15 cellular contexts compared by ENCODE assay signal in the genomic region with DNA sequence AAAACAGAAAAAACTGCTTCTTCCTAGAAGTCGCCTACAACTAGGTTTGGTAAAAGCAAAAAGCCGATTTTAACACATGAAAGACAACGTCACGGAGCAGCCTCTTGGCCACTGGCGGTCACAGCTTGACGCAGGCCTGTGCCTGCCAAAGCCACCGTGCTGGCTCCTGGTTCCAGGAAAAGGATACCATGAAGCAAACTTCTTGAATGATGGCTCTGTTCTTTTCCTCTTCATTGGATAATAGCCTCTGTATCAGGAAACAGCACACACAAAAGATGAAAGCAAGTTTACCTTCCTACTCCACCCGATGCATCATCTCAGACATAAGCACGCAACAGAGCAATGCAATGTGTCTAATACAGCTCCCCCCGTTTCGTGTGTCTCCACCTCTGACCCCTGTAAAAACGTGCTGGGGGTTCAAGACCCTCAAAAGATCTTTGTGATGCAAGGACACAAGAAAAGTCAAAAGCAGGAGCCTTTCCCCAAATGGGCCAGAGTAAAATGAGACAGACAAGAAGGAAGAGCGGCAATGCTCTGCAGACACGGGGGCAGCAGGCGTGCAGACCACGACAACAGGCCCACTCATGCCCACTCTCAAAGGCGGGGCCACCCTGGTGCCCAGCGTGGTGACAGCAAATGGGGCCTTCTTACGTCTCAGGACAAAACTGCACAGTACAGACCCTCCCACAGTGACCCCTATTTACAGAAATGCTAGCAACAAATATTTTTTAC. TPM values are rescaled to one million over a fixed set of nuclear protein-coding genes. Genes with fewer than 3 reads are reported as not detected.
A peak's percentile ranks its signal among the peaks of the same experiment; 100 is the strongest.
DNase-seq lines count a peak whose midpoint lies in the region; ATAC-seq, FAIRE-seq and TF ChIP-seq lines count a peak whose summit lies in the region.
"Had no signal": no experiment of that assay in that cellular context is flagged by ENCODE, and none has a peak within 500 bp of the region (broad histone marks: within the 10 kb centered on the region; RNA-seq: fewer than 3 reads in every experiment).

No MANE protein-coding gene starts in this region.

- H3K4me1 ChIP-seq in spleen: peaks cover 8 to 52% (median 30%) of the 10 kb centered on the region in 6 donors

- intact Hi-C loops in spleen (cut with DNase I; ENCODE audit: low total_unique reads): no loop called here

- in situ Hi-C loops in astrocyte of the spinal cord (cut with HindIII; ENCODE audit: low sequenced_read_pairs): no loop called here

- 87 to 91% (median 90%) methylated on average over 19 of the region's 19 CpGs for WGBS in spleen, 5 donors

- ATAC-seq in GM21529 (IDR thresholded peaks at IDR 0.05; ENCODE audit: unreplicated experiment): no peak

- no peaks in the 10 kb centered on the region for H3K9me3 ChIP-seq in spleen

- DNase-seq in HPDE6-E6E7 (ENCODE audit: extremely low spot score): peak; percentile 13
- DNase-seq in astrocyte of the spinal cord (ENCODE audit: low read depth, low spot score): peak; percentile 50
- peak; percentile 7 for DNase-seq in glutamatergic neuron
- peak; percentile 63 for DNase-seq in spleen
- DNase-seq in nephron progenitor cell: no peak
- no peak for DNase-seq in NCI-H187 (lab: John Stamatoyannopoulos, UW)
- DNase-seq in H54 (ENCODE audit: insufficient read length, low spot score): no peak
- DNase-seq: activated CD4-positive, CD25-positive, alpha-beta regulatory T cell treated with anti-CD3 and anti-CD28 coated beads, Interleukin-2, amount 50 U/mL, for 72 hours; DMS 273 treated with DMSO at 0.1 percent for 48 hours; NCI-H2171; stimulated activated naive CD4-positive, alpha-beta T cell treated with Interleukin-2 at 50 U/mL for 16 hours had no signal

- H3K27ac Mint-ChIP-seq in glutamatergic neuron (ENCODE audit: unreplicated experiment): peak overlapping the region; percentile 80
- H3K27ac Mint-ChIP-seq in nephron progenitor cell: no peak overlapping the region
- H3K27ac Mint-ChIP-seq: T-helper 2 cell treated with Interferon-gamma antibody and Interleukin-4, amounts not matched to agents 5 μg/mL and 100 μg/mL, for 36 hours had no signal

- TF ChIP-seq POLR2A in spleen (IDR thresholded peaks at IDR 0.05) (no peak), H54 (IDR thresholded peaks at IDR 0.05; ENCODE audit: low read depth, low read length) (no peak)

- H3K9me3 Mint-ChIP-seq in glutamatergic neuron (ENCODE audit: unreplicated experiment): peaks cover 5% of the 10 kb centered on the region
- H3K9me3 Mint-ChIP-seq in nephron progenitor cell: peaks cover 12% of the 10 kb centered on the region
- H3K9me3 Mint-ChIP-seq: neural crest cell; T-helper 2 cell treated with Interferon-gamma antibody and Interleukin-4, amounts not matched to agents 5 μg/mL and 100 μg/mL, for 36 hours had no signal

- peaks cover 5% of the 10 kb centered on the region for H3K27me3 Mint-ChIP-seq in glutamatergic neuron (ENCODE audit: unreplicated experiment)
- peaks cover 3% of the 10 kb centered on the region for H3K27me3 Mint-ChIP-seq in nephron progenitor cell (ENCODE audit: low read depth, poor library complexity)

- H3K4me3 Mint-ChIP-seq in glutamatergic neuron (ENCODE audit: unreplicated experiment) (peak overlapping the region; percentile 56), nephron progenitor cell (no peak overlapping the region)
- H3K4me3 Mint-ChIP-seq: neural crest cell; T-helper 2 cell treated with Interferon-gamma antibody and Interleukin-4, amounts not matched to agents 5 μg/mL and 100 μg/mL, for 36 hours had no signal

- no peak overlapping the region for H3K27ac ChIP-seq in spleen
- H3K27ac ChIP-seq: coronary artery had no signal

- no peak overlapping the region for H3K4me3 ChIP-seq in astrocyte of the spinal cord (ENCODE audit: low read depth, low read length)
- H3K4me3 ChIP-seq in spleen: no peak overlapping the region
- H3K4me3 ChIP-seq: coronary artery had no signal

- TF ChIP-seq CTCF in astrocyte of the spinal cord (IDR thresholded peaks at IDR 0.05; ENCODE audit: low read depth, low read length) (no peak), glutamatergic neuron (IDR thresholded peaks at IDR 0.05; ENCODE audit: partially characterized antibody, unreplicated experiment) (no peak), spleen (IDR thresholded peaks at IDR 0.05 in 8 of 11, conservative IDR thresholded peaks at IDR 0.05 in 3 of 11) (no peak), nephron progenitor cell (IDR thresholded peaks at IDR 0.05) (no peak)

- H3K36me3 Mint-ChIP-seq in glutamatergic neuron (ENCODE audit: unreplicated experiment): peaks cover 5% of the 10 kb centered on the region
- peaks cover 27% of the 10 kb centered on the region for H3K36me3 Mint-ChIP-seq in nephron progenitor cell (ENCODE audit: low read depth)

- H3K36me3 ChIP-seq in spleen: peaks cover 0 to 58% (median 44%) of the 10 kb centered on the region in 6 donors

- no peaks in the 10 kb centered on the region for H3K27me3 ChIP-seq in spleen (replicated peaks in 1 of 7)

- H3K4me1 Mint-ChIP-seq in glutamatergic neuron (ENCODE audit: low read depth, unreplicated experiment): peaks cover 29% of the 10 kb centered on the region
- peaks cover 35% of the 10 kb centered on the region for H3K4me1 Mint-ChIP-seq in nephron progenitor cell

- FAIRE-seq in H54 (lab: Jason Lieb, UNC): no peak

RNA-seq across cellular contexts. Expression of a gene that starts 19.4 kb away (rescaled TPM):
- total RNA-seq in glutamatergic neuron (ENCODE audit: unreplicated experiment) (123 TPM), spleen (100 to 1,000 TPM; 154 to 212 (median 179) TPM)
- 100 to 1,000 TPM; 112 to 249 (median 203) TPM for polyA plus RNA-seq in spleen

RNA-seq across cellular contexts. Expression of a gene that starts 19.5 kb away (rescaled TPM):
- total RNA-seq in glutamatergic neuron (ENCODE audit: unreplicated experiment) (62.7 TPM), spleen (10 to 100 TPM; 38.2 to 76.8 (median 56.6) TPM)
- polyA plus RNA-seq in spleen: 10 to 100 TPM; 59.4 to 83.9 (median 78.6) TPM

Comparison
In these comparisons a context has a peak if more than half of its experiments do, and no peak if none do; other contexts are left out.
1. DNase-seq: peak in HPDE6-E6E7 (single experiment), astrocyte of the spinal cord (single experiment), glutamatergic neuron (single experiment) and spleen (single experiment); none in nephron progenitor cell (single experiment), NCI-H187 (0 of 2) and H54 (single experiment).